In genomic region chr5:114191441-114191840, GRCh38 we compare ENCODE assay signal across 1 cellular context.
TF ChIP-seq lines count a peak whose summit lies in the region.

No MANE protein-coding gene starts in this region.

TF ChIP-seq in IMR-90, 13 proteins besides CTCF, POLR2A, EP300 and RAD21 (continued from another document):
- TF ChIP-seq ELK1 (IDR thresholded peaks at IDR 0.05; ENCODE audit: borderline replicate concordance, low read depth, low read length): no peak
- TF ChIP-seq MXI1 (IDR thresholded peaks at IDR 0.05; ENCODE audit: borderline replicate concordance, low read depth, low read length): no peak
- no peak for TF ChIP-seq SMC3 (IDR thresholded peaks at IDR 0.05; ENCODE audit: low read depth, low read length)
- TF ChIP-seq BHLHE40 (IDR thresholded peaks at IDR 0.05; ENCODE audit: low read depth, low read length): no peak
- no peak for TF ChIP-seq MAZ (IDR thresholded peaks at IDR 0.05; ENCODE audit: borderline replicate concordance, low read depth, low read length)
- no peak for TF ChIP-seq RFX5 (IDR thresholded peaks at IDR 0.05; ENCODE audit: low read depth, low read length)
- TF ChIP-seq USF2 (IDR thresholded peaks at IDR 0.05; ENCODE audit: low read depth, low read length): no peak
